In genomic region chr18:12702221-12703095, GRCh38 we compare ENCODE assay signal across 8 cellular contexts. TPM values are rescaled to one million over a fixed set of nuclear protein-coding genes. Genes with fewer than 3 reads are reported as not detected.
A peak's percentile ranks its signal among the peaks of the same experiment; 100 is the strongest.
DNase-seq lines count a peak whose midpoint lies in the region; ATAC-seq and TF ChIP-seq lines count a peak whose summit lies in the region.

A gene with protein sequence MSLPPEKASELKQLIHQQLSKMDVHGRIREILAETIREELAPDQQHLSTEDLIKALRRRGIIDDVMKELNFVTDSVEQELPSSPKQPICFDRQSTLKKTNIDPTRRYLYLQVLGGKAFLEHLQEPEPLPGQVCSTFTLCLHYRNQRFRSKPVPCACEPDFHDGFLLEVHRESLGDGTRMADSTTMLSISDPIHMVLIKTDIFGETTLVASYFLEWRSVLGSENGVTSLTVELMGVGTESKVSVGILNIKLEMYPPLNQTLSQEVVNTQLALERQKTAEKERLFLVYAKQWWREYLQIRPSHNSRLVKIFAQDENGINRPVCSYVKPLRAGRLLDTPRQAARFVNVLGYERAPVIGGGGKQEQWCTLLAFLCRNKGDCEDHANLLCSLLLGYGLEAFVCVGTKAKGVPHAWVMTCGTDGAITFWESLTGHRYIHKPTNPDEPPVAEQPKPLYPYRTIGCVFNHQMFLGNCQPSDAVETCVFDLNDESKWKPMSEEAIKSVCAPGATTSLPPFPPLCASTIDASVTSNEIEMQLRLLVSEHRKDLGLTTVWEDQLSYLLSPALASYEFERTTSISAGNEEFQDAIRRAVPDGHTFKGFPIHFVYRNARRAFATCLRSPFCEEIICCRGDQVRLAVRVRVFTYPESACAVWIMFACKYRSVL (minus strand): TSS chr18:12702723. CDS start chr18:12702548, 175 bp downstream.
Gene PSMG2, plus strand, starts transcription at chr18:12703042. Its CDS starts 66 bp downstream, at chr18:12703108.

- DNase-seq in DMS 273 (lab: John Stamatoyannopoulos, UW; ENCODE audit: unreplicated experiment) (peak; percentile 95), HuH-7 (ENCODE audit: low spot score) (peak; percentile 98), PC-3 (peak; percentile 88), activated T-cell treated with anti-CD3 and anti-CD28 coated beads for 4 hours (peak; percentile 57), epithelial cell of prostate (ENCODE audit: low read depth, low spot score) (no peak)
- DNase-seq in stimulated activated CD8-positive, alpha-beta memory T cell treated with anti-CD3 and anti-CD28 coated beads, Interleukin-4, amount 100 ng/mL, for 4 hours (ENCODE audit: low read depth in 2 of 2, low spot score in 1 of 2) = peak; percentile 50 to 67

- TSS peak; percentile 41 for BruUV-seq in PC-3 (replicated peaks; lab: Mats Ljungman, UMichigan)

- POLR2A ChIA-PET in PC-3 (lab: Charles Lee; ENCODE audit: unreplicated experiment) = interaction anchor here (0.6 to 0.8 kb wide), 6 partner anchors 8 to 417 kb away, joined by 3 to 9 read pairs (median 4); partner anchors contain the start of gene AFG3L2

- no peak for TF ChIP-seq CTCF in PC-3 (conservative IDR thresholded peaks at IDR 0.05; ENCODE audit: low read depth, low read length)

- H3K27ac ChIP-seq in PC-3 (ENCODE audit: low read length) (peak within 1 kb of the TSS; percentile 84), epithelial cell of prostate (peak within 1 kb of the TSS; percentile 82), mucosa of rectum (ENCODE audit: low read depth in 2 of 2, low read length in 2 of 2) (peak within 1 kb of the TSS; percentile 93 to 95)

- intact Hi-C loops in PC-3 (cut with micrococcal nuclease) = no loop called here

- no peaks in the 10 kb centered on the region for H3K9me2 ChIP-seq in PC-3 (replicated peaks; ENCODE audit: low read length)

- H3K79me2 ChIP-seq in PC-3 (ENCODE audit: low read length) = peaks cover 81% of the 10 kb centered on the region

- ATAC-seq in GM21447 (IDR thresholded peaks at IDR 0.05; ENCODE audit: unreplicated experiment) (peak; percentile 78), PC-3 (peak; percentile 84)

- peaks cover 5% of the 10 kb centered on the region for H3F3A ChIP-seq in PC-3 (ENCODE audit: low read length, unreplicated experiment)

- no peaks in the 10 kb centered on the region for H3K9me3 ChIP-seq in PC-3 (ENCODE audit: low read length)
- no peaks in the 10 kb centered on the region for H3K9me3 ChIP-seq in mucosa of rectum (ENCODE audit: control insufficient read depth in 2 of 2, low read length in 2 of 2)

- H3K9ac ChIP-seq in PC-3 (ENCODE audit: low read length) (peak within 1 kb of the TSS; percentile 97), mucosa of rectum (ENCODE audit: low read depth in 1 of 2, low read length in 2 of 2) (peak within 1 kb of the TSS; percentile 79 to 95)

- CTCF ChIA-PET in PC-3 (lab: Charles Lee) = interaction anchor here (0.6 to 0.9 kb wide), 3 partner anchors 221 to 430 kb away, joined by 4 to 5 read pairs (median 4); no protein-coding TSS in a partner anchor

- H3K4me2 ChIP-seq in PC-3 (ENCODE audit: low read length) = peak within 1 kb of the TSS; percentile 89

- H3K36me3 ChIP-seq in PC-3 (ENCODE audit: low read depth, low read length) (peaks cover 21% of the 10 kb centered on the region), mucosa of rectum (ENCODE audit: control insufficient read depth in 2 of 2, insufficient read depth in 2 of 2, low read length in 2 of 2) (peaks cover 9 to 11% of the 10 kb centered on the region in 2 donors)

- peak within 1 kb of the TSS; percentile 96 for H2AFZ ChIP-seq in PC-3 (ENCODE audit: low read length)

- H3K4me3 ChIP-seq in PC-3 (ENCODE audit: low read length) (peak within 1 kb of the TSS; percentile 80), mucosa of rectum (ENCODE audit: low read length in 2 of 2) (peak within 1 kb of the TSS; percentile 88 to 99)

- H4K20me1 ChIP-seq in PC-3 (ENCODE audit: low read length) = no peaks in the 10 kb centered on the region

- H3K4me1 ChIP-seq in PC-3 (ENCODE audit: insufficient read depth, low read length) (peaks cover 34% of the 10 kb centered on the region), mucosa of rectum (ENCODE audit: control insufficient read depth in 2 of 2, insufficient read depth in 2 of 2, low read length in 2 of 2) (peaks cover 22% of the 10 kb centered on the region in 2 donors)

- H3K27me3 ChIP-seq in PC-3 (ENCODE audit: low read length) = no peaks in the 10 kb centered on the region
- H3K27me3 ChIP-seq in mucosa of rectum (ENCODE audit: control insufficient read depth in 2 of 2, insufficient read depth in 2 of 2, low read length in 2 of 2) = no peaks in the 10 kb centered on the region

RNA-seq across cellular contexts. Expression of the first gene that starts in this region (rescaled TPM):
- total RNA-seq in PC-3 (2014; rRNA removed) = 13.5 and 25.1 TPM in 2 replicates

RNA-seq across cellular contexts. Expression of gene PSMG2, which starts in this region (rescaled TPM):
- total RNA-seq in PC-3 (2014; rRNA removed) = 78.2 and 93.6 TPM in 2 replicates
